Comparison of ENCODE assay signal across 1 cellular context in genomic region chr15:50210462-50211264, GRCh38.
TF ChIP-seq lines count a peak whose summit lies in the region.

No MANE protein-coding gene starts in this region.

TF ChIP-seq in H1, 55 proteins besides CTCF, POLR2A, EP300 and RAD21 (continued from another document):
- no peak for TF ChIP-seq RNF2 (IDR thresholded peaks at IDR 0.05; ENCODE audit: borderline replicate concordance, low read depth, low read length, missing control alignments, poor library complexity, severe bottlenecking)
- TF ChIP-seq CHD7 (IDR thresholded peaks at IDR 0.05; ENCODE audit: insufficient replicate concordance, low read length): no peak
- TF ChIP-seq JUN (IDR thresholded peaks at IDR 0.05; ENCODE audit: low read depth, low read length): no peak
- no peak for TF ChIP-seq TAF7 (optimal IDR thresholded peaks at IDR 0.05; ENCODE audit: borderline replicate concordance, low read depth, low read length)
- TF ChIP-seq MAFK (IDR thresholded peaks at IDR 0.05; ENCODE audit: low read depth, low read length): peak; percentile 43; the same call in 1 of the 2 replicates
- TF ChIP-seq EGR1 (IDR thresholded peaks at IDR 0.05; ENCODE audit: borderline replicate concordance, low read depth, low read length): no peak
